1 cellular context compared by ENCODE assay signal in the genomic region with DNA sequence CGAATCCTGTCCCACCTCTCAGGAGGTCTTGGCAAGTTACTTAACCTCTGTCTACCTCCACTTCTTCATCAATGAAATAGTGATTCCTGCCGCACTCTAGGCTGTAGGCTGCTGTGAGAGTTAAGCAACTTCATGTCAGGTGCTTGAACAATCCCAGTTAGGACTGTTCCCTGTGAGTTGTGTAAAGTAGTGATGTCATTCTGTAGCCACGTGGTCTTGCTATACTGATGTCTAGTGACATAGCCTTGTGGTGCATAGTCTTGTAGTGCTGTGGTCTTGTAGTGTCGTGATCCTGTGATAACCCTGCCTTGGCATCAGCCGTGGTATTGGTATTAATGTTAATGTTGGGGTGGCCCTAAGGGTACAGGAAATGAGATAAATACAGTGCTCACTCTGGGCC.
TF ChIP-seq lines count a peak whose summit lies in the region.

No MANE protein-coding gene starts in this region.

TF ChIP-seq in K562, 482 proteins besides CTCF, POLR2A, EP300 and RAD21 (continued from another document):
- TF ChIP-seq FOXM1 (IDR thresholded peaks at IDR 0.05; ENCODE audit: low read depth) (no peak), FOXM1 (CRISPR knock-in tag; IDR thresholded peaks at IDR 0.05; ENCODE audit: low read depth) (no peak), RB1 (IDR thresholded peaks at IDR 0.05; ENCODE audit: low read depth) (no peak), ETV5 (CRISPR knock-in tag; IDR thresholded peaks at IDR 0.05; ENCODE audit: low read depth) (no peak), ZNF280B (CRISPR knock-in tag; IDR thresholded peaks at IDR 0.05) (no peak), ADNP (tag; IDR thresholded peaks at IDR 0.05) (no peak), MAX (CRISPR knock-in tag; IDR thresholded peaks at IDR 0.05) (peak; percentile 36; the same call in 1 of the 2 replicates), EZH2 (IDR thresholded peaks at IDR 0.05; ENCODE audit: borderline replicate concordance, low read depth, low read length) (no peak), HDAC1 (IDR thresholded peaks at IDR 0.05) (no peak)
- TF ChIP-seq, protein P1, sequence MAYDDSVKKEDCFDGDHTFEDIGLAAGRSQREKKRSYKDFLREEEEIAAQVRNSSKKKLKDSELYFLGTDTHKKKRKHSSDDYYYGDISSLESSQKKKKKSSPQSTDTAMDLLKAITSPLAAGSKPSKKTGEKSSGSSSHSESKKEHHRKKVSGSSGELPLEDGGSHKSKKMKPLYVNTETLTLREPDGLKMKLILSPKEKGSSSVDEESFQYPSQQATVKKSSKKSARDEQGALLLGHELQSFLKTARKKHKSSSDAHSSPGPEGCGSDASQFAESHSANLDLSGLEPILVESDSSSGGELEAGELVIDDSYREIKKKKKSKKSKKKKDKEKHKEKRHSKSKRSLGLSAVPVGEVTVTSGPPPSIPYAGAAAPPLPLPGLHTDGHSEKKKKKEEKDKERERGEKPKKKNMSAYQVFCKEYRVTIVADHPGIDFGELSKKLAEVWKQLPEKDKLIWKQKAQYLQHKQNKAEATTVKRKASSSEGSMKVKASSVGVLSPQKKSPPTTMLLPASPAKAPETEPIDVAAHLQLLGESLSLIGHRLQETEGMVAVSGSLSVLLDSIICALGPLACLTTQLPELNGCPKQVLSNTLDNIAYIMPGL (CRISPR knock-in tag; IDR thresholded peaks at IDR 0.05) = no peak
- TF ChIP-seq, protein P2, sequence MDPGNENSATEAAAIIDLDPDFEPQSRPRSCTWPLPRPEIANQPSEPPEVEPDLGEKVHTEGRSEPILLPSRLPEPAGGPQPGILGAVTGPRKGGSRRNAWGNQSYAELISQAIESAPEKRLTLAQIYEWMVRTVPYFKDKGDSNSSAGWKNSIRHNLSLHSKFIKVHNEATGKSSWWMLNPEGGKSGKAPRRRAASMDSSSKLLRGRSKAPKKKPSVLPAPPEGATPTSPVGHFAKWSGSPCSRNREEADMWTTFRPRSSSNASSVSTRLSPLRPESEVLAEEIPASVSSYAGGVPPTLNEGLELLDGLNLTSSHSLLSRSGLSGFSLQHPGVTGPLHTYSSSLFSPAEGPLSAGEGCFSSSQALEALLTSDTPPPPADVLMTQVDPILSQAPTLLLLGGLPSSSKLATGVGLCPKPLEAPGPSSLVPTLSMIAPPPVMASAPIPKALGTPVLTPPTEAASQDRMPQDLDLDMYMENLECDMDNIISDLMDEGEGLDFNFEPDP (CRISPR knock-in tag; IDR thresholded peaks at IDR 0.05) = no peak
